In genomic region chr14:75069021-75069810, GRCh38 we compare ENCODE assay signal across 8 cellular contexts. TPM values are rescaled to one million over a fixed set of nuclear protein-coding genes. Genes with fewer than 3 reads are reported as not detected.
DNase-seq lines count a peak whose midpoint lies in the region; ATAC-seq and TF ChIP-seq lines count a peak whose summit lies in the region.

ZC2HC1C (plus strand) TSS chr14:75069641; CDS start chr14:75070574, 933 bp downstream.

- H3K4me3 ChIP-seq in DOHH2 (ENCODE audit: low read length) (peak within 1 kb of the TSS; percentile 79), NB4 (ENCODE audit: low read depth, low read length) (peak within 1 kb of the TSS; percentile 54), right atrium auricular region (peak within 1 kb of the TSS; percentile 47 to 52), uterus (peak within 1 kb of the TSS; percentile 40 to 49)

- H3K36me3 Mint-ChIP-seq in T-cell (no peaks in the 10 kb centered on the region), progenitor cell of endocrine pancreas (ENCODE audit: insufficient read depth) (no peaks in the 10 kb centered on the region)

- H3K4me3 Mint-ChIP-seq in T-cell: peak within 1 kb of the TSS in 2 of 3 donors; percentile 21 to 66
- H3K4me3 Mint-ChIP-seq in progenitor cell of endocrine pancreas (ENCODE audit: low read depth): no peak within 1 kb of the TSS

- H3K9me3 ChIP-seq in DOHH2 (ENCODE audit: control insufficient read depth, insufficient read depth, low read length) (no peaks in the 10 kb centered on the region), right atrium auricular region (no peaks in the 10 kb centered on the region), uterus (no peaks in the 10 kb centered on the region)

- H3K36me3 ChIP-seq in DOHH2 (ENCODE audit: control insufficient read depth, low read length) (no peaks in the 10 kb centered on the region), right atrium auricular region (no peaks in the 10 kb centered on the region), uterus (no peaks in the 10 kb centered on the region)

- peaks cover 7 to 10% (median 8%) of the 10 kb centered on the region in 3 donors for H3K4me1 Mint-ChIP-seq in T-cell
- H3K4me1 Mint-ChIP-seq in progenitor cell of endocrine pancreas (ENCODE audit: low read depth): peaks cover 9% of the 10 kb centered on the region

- H3K27me3 ChIP-seq in DOHH2 (ENCODE audit: control insufficient read depth, low read length): 0 out of 2 replicates have a peak, but pooled peaks cover 2% of the 10 kb centered on the region
- no peaks in the 10 kb centered on the region for H3K27me3 ChIP-seq in right atrium auricular region
- H3K27me3 ChIP-seq in uterus: no peaks in the 10 kb centered on the region

- TF ChIP-seq POLR2A in NB4 (IDR thresholded peaks at IDR 0.05; ENCODE audit: extremely low read depth, insufficient read length) (no peak), uterus (IDR thresholded peaks at IDR 0.05) (peak; percentile 26 to 62)

- H3F3A ChIP-seq in DOHH2 (ENCODE audit: control insufficient read depth, insufficient read depth): peaks cover 6% of the 10 kb centered on the region

- H3K27ac Mint-ChIP-seq in T-cell (peak within 1 kb of the TSS; percentile 44 to 77), progenitor cell of endocrine pancreas (peak within 1 kb of the TSS; percentile 98)

- CTCF ChIA-PET in T-cell (lab: Charles Lee): no interaction called here

- H3K27me3 Mint-ChIP-seq in T-cell: no peaks in the 10 kb centered on the region
- no peaks in the 10 kb centered on the region for H3K27me3 Mint-ChIP-seq in progenitor cell of endocrine pancreas

- no peak for TF ChIP-seq CTCF in DOHH2 (IDR thresholded peaks at IDR 0.05; ENCODE audit: low read depth, low read length, poor library complexity, severe bottlenecking)
- TF ChIP-seq CTCF in NB4 (IDR thresholded peaks at IDR 0.05; ENCODE audit: low read depth, low read length): no peak
- no peak for TF ChIP-seq CTCF in right atrium auricular region (IDR thresholded peaks at IDR 0.05)
- TF ChIP-seq CTCF in progenitor cell of endocrine pancreas (IDR thresholded peaks at IDR 0.05; ENCODE audit: unreplicated experiment): no peak
- peak in 1 of 4 experiments; percentile 22 for TF ChIP-seq CTCF in uterus (IDR thresholded peaks at IDR 0.05)

- peaks cover 8% of the 10 kb centered on the region for H3K79me2 ChIP-seq in DOHH2 (ENCODE audit: control insufficient read depth, low read length)

- H4K20me1 ChIP-seq in DOHH2 (ENCODE audit: control insufficient read depth, insufficient read depth, low read depth, low read length): no peaks in the 10 kb centered on the region

- intact Hi-C loops in uterus (cut with DNase I; ENCODE audit: low total_unique reads): no loop called here

- DNase-seq in GOT3 (lab: John Stamatoyannopoulos, UW) (peak; percentile 51), NB4 (ENCODE audit: low read depth) (peak; percentile 75), T-cell (peak in 25 of 34 experiments; percentile 4 to 50 (median 17)), anterior cingulate cortex (lab: John Stamatoyannopoulos, UW) (peak; percentile 61 to 97 (median 92)), right atrium auricular region (ENCODE audit: low spot score) (peak; percentile 98), progenitor cell of endocrine pancreas (ENCODE audit: low spot score, unreplicated experiment) (peak; percentile 93), uterus (peak; percentile 95 to 98)

- peak within 1 kb of the TSS; percentile 92 for H3K4me2 ChIP-seq in DOHH2 (ENCODE audit: low read length)

- H3K4me1 ChIP-seq in DOHH2 (ENCODE audit: control insufficient read depth, low read length) (peaks cover 28% of the 10 kb centered on the region), right atrium auricular region (peaks cover 0 to 31% of the 10 kb centered on the region in 2 donors), uterus (no peaks in the 10 kb centered on the region)

- no peaks in the 10 kb centered on the region for H3K9me2 ChIP-seq in DOHH2 (replicated peaks; ENCODE audit: control insufficient read depth, low read length)

- POLR2A ChIA-PET in T-cell (lab: Charles Lee): no interaction called here

- H3K27ac ChIP-seq in DOHH2 (ENCODE audit: low read depth, low read length) (peak within 1 kb of the TSS; percentile 17), right atrium auricular region (peak within 1 kb of the TSS; percentile 88 to 95), uterus (peak within 1 kb of the TSS; percentile 86)

- ATAC-seq in T-cell (replicated peaks in 1 of 4): peak; percentile 80 to 92 (median 86)

- H3K9me3 Mint-ChIP-seq in T-cell: no peaks in the 10 kb centered on the region
- no peaks in the 10 kb centered on the region for H3K9me3 Mint-ChIP-seq in progenitor cell of endocrine pancreas (ENCODE audit: low read depth)

RNA-seq across cellular contexts. Expression of gene ZC2HC1C, which starts in this region (rescaled TPM):
- total RNA-seq in T-cell (1 to 10 TPM in 1 of 5 donors, under 1 TPM in 3, not detected in 1; 0.36 to 1.3 (median 0.56) TPM), right atrium auricular region (10 to 100 TPM in 1 of 2 donors, 1 to 10 TPM in 1; 4.8 to 10.5 TPM), progenitor cell of endocrine pancreas (4.8 and 7.5 TPM in 2 replicates), uterus (1 to 10 TPM in 2 of 4 donors, under 1 TPM in 1, not detected in 1; 0.26 to 4.7 (median 2.4) TPM)

Comparison
In these comparisons a context has a peak if more than half of its experiments do, and no peak if none do; other contexts are left out.
1. Peak in every context shown above with its lines: DNase-seq, ATAC-seq, H3K4me3 ChIP-seq and H3K27ac ChIP-seq.
2. H3K27ac ChIP-seq: peak in every context shown above with its lines; median percentile 92 in right atrium auricular region; 86 in uterus; 17 in DOHH2.
3. DNase-seq: peak in every context shown above with its lines; median percentile 98 in right atrium auricular region; 96 in uterus; 93 in progenitor cell of endocrine pancreas; 92 in anterior cingulate cortex; 75 in NB4; 51 in GOT3; 17 in T-cell.